ENCODE assay signal across 16 cellular contexts in genomic region chr10:692682-693351, GRCh38. TPM values are rescaled to one million over a fixed set of nuclear protein-coding genes. Genes with fewer than 3 reads are reported as not detected.
A peak's percentile ranks its signal among the peaks of the same experiment; 100 is the strongest.
DNase-seq lines count a peak whose midpoint lies in the region; ATAC-seq, FAIRE-seq and TF ChIP-seq lines count a peak whose summit lies in the region.
"Had no signal": no experiment of that assay in that cellular context is flagged by ENCODE, and none has a peak within 500 bp of the region (broad histone marks: within the 10 kb centered on the region; RNA-seq: fewer than 3 reads in every experiment).

No MANE protein-coding gene starts in this region.

- no TSS peak for BruUV-seq in IMR-90 (replicated peaks; lab: Mats Ljungman, UMichigan)

- H3K23ac ChIP-seq in IMR-90 (ENCODE audit: low read depth, low read length): no peak overlapping the region
- no peak overlapping the region for H3K23ac ChIP-seq in mesendoderm (ENCODE audit: low read length)

- H3K4me3 Mint-ChIP-seq in brain: peak overlapping the region; percentile 53 to 82 (median 76)

- no peak overlapping the region for H3K9ac ChIP-seq in IMR-90 (ENCODE audit: low read depth, low read length)
- no peak overlapping the region for H3K9ac ChIP-seq in mesendoderm (ENCODE audit: low read length)
- H3K9ac ChIP-seq: GM23248, KMS-11 had no signal

- peaks cover 14% of the 10 kb centered on the region for H3K4me1 ChIP-seq in A549
- peaks cover 15% of the 10 kb centered on the region for H3K4me1 ChIP-seq in IMR-90 (ENCODE audit: control insufficient read depth, insufficient read depth, low read length)
- no peaks in the 10 kb centered on the region for H3K4me1 ChIP-seq in mesendoderm (ENCODE audit: control insufficient read depth, low read depth, low read length)

- ATAC-seq in A549: no peak
- no peak for ATAC-seq in IMR-90 (ENCODE audit: low read depth)

- TF ChIP-seq CTCF in A549 (IDR thresholded peaks at IDR 0.05) (no peak), IMR-90 (conservative IDR thresholded peaks at IDR 0.05; ENCODE audit: low read depth, low read length) (no peak), brain (conservative IDR thresholded peaks at IDR 0.05) (no peak)

- H3K4ac ChIP-seq in IMR-90 (ENCODE audit: low read depth, low read length) (no peak overlapping the region), mesendoderm (ENCODE audit: low read depth, low read length) (no peak overlapping the region)

- H4K5ac ChIP-seq in IMR-90 (ENCODE audit: low read depth, low read length) (no peak overlapping the region), mesendoderm (ENCODE audit: low read length) (no peak overlapping the region)

- no peak overlapping the region for H3K14ac ChIP-seq in IMR-90 (replicated peaks; ENCODE audit: low read depth, low read length)

- H3K36me3 ChIP-seq in IMR-90 (ENCODE audit: control insufficient read depth, insufficient read depth, low read length) (no peaks in the 10 kb centered on the region), mesendoderm (ENCODE audit: control insufficient read depth, insufficient read depth, low read length) (no peaks in the 10 kb centered on the region)

- CTCF ChIA-PET in A549 (lab: Yijun Ruan, JAX): interaction anchor here (0.8 kb wide), 1 partner anchor 96 kb away, joined by 4 read pairs; no protein-coding TSS in a partner anchor
- CTCF ChIA-PET in IMR-90 (lab: Yijun Ruan, JAX): no interaction called here

- intact Hi-C loops in IMR-90 (cut with micrococcal nuclease): loop anchor here (5.0 kb wide), 1 partner anchor 94 kb away; no protein-coding TSS in a partner anchor

- H3K27me3 Mint-ChIP-seq in brain: peaks cover 7% of the 10 kb centered on the region

- H4K91ac ChIP-seq in IMR-90 (ENCODE audit: insufficient read depth, low read depth, low read length): no peak overlapping the region

- no peaks in the 10 kb centered on the region for H3K9me3 Mint-ChIP-seq in brain
- H3K9me3 Mint-ChIP-seq: HFFc6 had no signal

- H2AK9ac ChIP-seq in IMR-90 (replicated peaks; ENCODE audit: low read depth, low read length, poor library complexity): no peak overlapping the region

- H2BK5ac ChIP-seq in IMR-90 (ENCODE audit: low read depth, low read length, poor library complexity, severe bottlenecking) (no peak overlapping the region), mesendoderm (ENCODE audit: low read length) (no peak overlapping the region)

- peak overlapping the region; percentile 83; the same call in 1 of the 2 replicates for H2AK5ac ChIP-seq in IMR-90 (ENCODE audit: low read depth, low read length)
- H2AK5ac ChIP-seq in mesendoderm (ENCODE audit: low read length): no peak overlapping the region

- peak overlapping the region in 4 of 5 experiments; percentile 22 to 31 (median 26) for H3K27ac Mint-ChIP-seq in brain
- H3K27ac Mint-ChIP-seq: HFFc6 had no signal

- no peak overlapping the region for H2BK15ac ChIP-seq in IMR-90 (ENCODE audit: low read depth, low read length)
- no peak overlapping the region for H2BK15ac ChIP-seq in mesendoderm (replicated peaks; ENCODE audit: low read depth)

- peaks cover 4% of the 10 kb centered on the region; the same call in 1 of the 2 replicates for H3K9me1 ChIP-seq in IMR-90 (ENCODE audit: insufficient read depth, low read length)

- no peak overlapping the region for H2AFZ ChIP-seq in IMR-90 (replicated peaks; ENCODE audit: low read length, poor library complexity)
- H2AFZ ChIP-seq: GM23248 had no signal

- no peaks in the 10 kb centered on the region for H3K36me3 Mint-ChIP-seq in brain

- WGBS in A549 (ENCODE audit: missing lambda C conversion rate): 88% methylated on average over 12 of the region's 12 CpGs
- 80% methylated on average over 6 of the region's 12 CpGs; no CpG with 5 or more reads in 1 of the 2 experiments for WGBS in IMR-90 (ENCODE audit: extremely low coverage in 2 of 2, insufficient read length in 1 of 2), 2 experiments
- no CpG with 5 or more reads among the region's 12 CpGs for WGBS in mesendoderm (ENCODE audit: extremely low coverage, insufficient coverage, low lambda C conversion rate)

- H3K18ac ChIP-seq in IMR-90 (ENCODE audit: low read depth, low read length) (no peak overlapping the region; the same call in 1 of the 2 replicates), mesendoderm (ENCODE audit: low read length) (no peak overlapping the region)

- no peak overlapping the region for H2BK20ac ChIP-seq in IMR-90 (ENCODE audit: low read depth, low read length)

- H3K4me3 ChIP-seq in A549: no peak overlapping the region
- H3K4me3 ChIP-seq in IMR-90 (ENCODE audit: insufficient read depth, low read depth, low read length): no peak overlapping the region
- H3K4me3 ChIP-seq in mesendoderm (ENCODE audit: low read length): no peak overlapping the region
- H3K4me3 ChIP-seq: GM23248 had no signal

- H3K27ac ChIP-seq in A549 (no peak overlapping the region), IMR-90 (ENCODE audit: insufficient read depth, low read length) (no peak overlapping the region), mesendoderm (ENCODE audit: low read depth, low read length) (no peak overlapping the region)
- H3K27ac ChIP-seq: C4-2B, GM23248, KMS-11 had no signal

- H3K79me1 ChIP-seq in IMR-90 (ENCODE audit: low read depth in 1 of 2, low read length in 2 of 2): peaks cover 0 to 9% of the 10 kb centered on the region in 2 experiments; a peak in 2 of 4 replicates
- H3K79me1 ChIP-seq in mesendoderm (ENCODE audit: low read length): peaks cover 4% of the 10 kb centered on the region

- in situ Hi-C loops in IMR-90 (cut with MboI; ENCODE audit: low sequenced_read_pairs): loop anchor here (25.0 kb wide), 1 partner anchor 181 kb away; no protein-coding TSS in a partner anchor

- H4K8ac ChIP-seq in IMR-90 (ENCODE audit: low read depth in 2 of 2, low read length in 2 of 2) (no peak overlapping the region), mesendoderm (ENCODE audit: low read depth, low read length) (no peak overlapping the region)

- peaks cover 47% of the 10 kb centered on the region for H3K4me1 Mint-ChIP-seq in brain

- peak overlapping the region; percentile 65; the same call in 2 of the 3 replicates for H3K4me2 ChIP-seq in A549
- H3K4me2 ChIP-seq in IMR-90 (ENCODE audit: low read depth, low read length): no peak overlapping the region
- no peak overlapping the region for H3K4me2 ChIP-seq in mesendoderm (ENCODE audit: low read length)
- H3K4me2 ChIP-seq: KMS-11 had no signal

- no peak overlapping the region for H2BK120ac ChIP-seq in IMR-90 (ENCODE audit: low read depth, low read length)
- no peak overlapping the region for H2BK120ac ChIP-seq in mesendoderm (ENCODE audit: low read depth, low read length)

- H3K79me2 ChIP-seq in mesendoderm (ENCODE audit: control insufficient read depth, insufficient read depth, low read length): no peaks in the 10 kb centered on the region

- TF ChIP-seq RAD21 in A549 (conservative IDR thresholded peaks at IDR 0.05 in 1 of 2, IDR thresholded peaks at IDR 0.05 in 1 of 2) (no peak), IMR-90 (IDR thresholded peaks at IDR 0.05; ENCODE audit: low read length) (no peak)

- no peaks in the 10 kb centered on the region for H3K9me3 ChIP-seq in A549
- H3K9me3 ChIP-seq in IMR-90 (ENCODE audit: control insufficient read depth, insufficient read depth, low read length): no peaks in the 10 kb centered on the region

- no peak for TF ChIP-seq POLR2A in A549 (IDR thresholded peaks at IDR 0.05; ENCODE audit: low read length)
- no peak for TF ChIP-seq POLR2A in IMR-90 (IDR thresholded peaks at IDR 0.05; ENCODE audit: low read depth, low read length)

- dilution Hi-C loops in IMR-90 (cut with HindIII; ENCODE audit: low sequenced_read_pairs, unreplicated experiment): no loop called here

- H3K56ac ChIP-seq in IMR-90 (ENCODE audit: extremely low read depth, insufficient read depth, low read length): no peak overlapping the region
- H3K56ac ChIP-seq in mesendoderm (ENCODE audit: low read length): no peak overlapping the region

- H3K27me3 ChIP-seq in IMR-90 (ENCODE audit: control insufficient read depth, insufficient read depth, low read length) (peaks cover 3% of the 10 kb centered on the region; the same call in 1 of the 2 replicates), mesendoderm (ENCODE audit: insufficient read depth, low read length, poor library complexity) (no peaks in the 10 kb centered on the region)

- no peak for DNase-seq in A549 (ENCODE audit: low read depth in 1 of 2, low spot score in 1 of 2)
- DNase-seq in IMR-90: no peak
- DNase-seq in mesendoderm: peak; percentile 46
- no peak for DNase-seq in RKO (ENCODE audit: low spot score)
- no peak for DNase-seq in NCI-H2196 treated with DMSO at 0.1 percent for 48 hours (lab: John Stamatoyannopoulos, UW; ENCODE audit: unreplicated experiment)
- no peak for DNase-seq in NCI-H1105 treated with DMSO at 0.1 percent for 48 hours (lab: John Stamatoyannopoulos, UW)
- no peak for DNase-seq in DMS53 (lab: John Stamatoyannopoulos, UW)
- DNase-seq: 8988T, COR-L47, HFFc6, NCI-H1092, NCI-H187 had no signal

- POLR2A ChIA-PET in A549 (lab: Yijun Ruan, JAX): no interaction called here
- POLR2A ChIA-PET in IMR-90 (lab: Charles Lee; ENCODE audit: unreplicated experiment): no interaction called here

- TF ChIP-seq EP300 in A549 (IDR thresholded peaks at IDR 0.05): no peak

- peaks cover 10% of the 10 kb centered on the region for H4K20me1 ChIP-seq in IMR-90 (ENCODE audit: insufficient read depth, low read length)

- no peak for FAIRE-seq in A549 (lab: Jason Lieb, UNC)

TF ChIP-seq in A549, 52 proteins besides CTCF, POLR2A, EP300 and RAD21 (continues in another document):
- TF ChIP-seq KDM1A (IDR thresholded peaks at IDR 0.05; ENCODE audit: low read depth) (no peak), HDAC2 (IDR thresholded peaks at IDR 0.05) (no peak), MYC (IDR thresholded peaks at IDR 0.05; ENCODE audit: borderline replicate concordance, low read length) (no peak), ZSCAN20 (CRISPR knock-in tag; IDR thresholded peaks at IDR 0.05) (no peak)

TF ChIP-seq in IMR-90, 13 proteins besides CTCF, POLR2A, EP300 and RAD21 (continues in another document):
- TF ChIP-seq RFX5 (IDR thresholded peaks at IDR 0.05; ENCODE audit: low read depth, low read length): no peak
- no peak for TF ChIP-seq MXI1 (IDR thresholded peaks at IDR 0.05; ENCODE audit: borderline replicate concordance, low read depth, low read length)
- no peak for TF ChIP-seq CEBPB (IDR thresholded peaks at IDR 0.05; ENCODE audit: low read depth, low read length)
- no peak for TF ChIP-seq SMC3 (IDR thresholded peaks at IDR 0.05; ENCODE audit: low read depth, low read length)
- no peak for TF ChIP-seq MAFK (IDR thresholded peaks at IDR 0.05; ENCODE audit: low read depth, low read length)

RNA-seq across cellular contexts. Expression of gene DIP2C, which starts 3.3 kb away (rescaled TPM):
- 3.7 and 5.7 TPM in 2 replicates for polyA plus RNA-seq in A549 (2011; rRNA removed)
- polyA plus RNA-seq in A549 (2012; cell fraction: cytosol; rRNA removed): 4.1 and 5.0 TPM in 2 replicates
- polyA plus RNA-seq in A549 (2012; cell fraction: nucleus; rRNA removed): 5.9 and 7.2 TPM in 2 replicates
- 4.2 to 5.5 TPM (median 5.0 TPM) in 3 replicates for polyA plus RNA-seq in A549 (2017; fragmentation: RNase III; extraction: RNeasy Plus Mini Kit Qiagen cat#74134 plus additional on column Dnase treatment)
- polyA minus RNA-seq in A549 (2011; rRNA and poly(A)+ RNA removed): 7.9 and 10.0 TPM in 2 replicates
- 8.6 and 9.2 TPM in 2 replicates for total RNA-seq in IMR-90 (2012; rRNA removed)
- polyA plus RNA-seq in IMR-90 (2012; rRNA removed): 16.1 and 17.3 TPM in 2 replicates
- polyA plus RNA-seq in IMR-90 (2012; cell fraction: cytosol; rRNA removed): 13.9 and 16.8 TPM in 2 replicates
- 21.1 and 22.2 TPM in 2 replicates for polyA plus RNA-seq in IMR-90 (2012; cell fraction: nucleus; rRNA removed; ENCODE audit: low replicate concordance)
- polyA plus RNA-seq in brain (ENCODE audit: insufficient read depth, low read depth, low replicate concordance): 22.3 TPM
- 2.6 TPM for polyA plus RNA-seq in mesendoderm (2013, experiment 1 of 2)
- 2.7 TPM for polyA plus RNA-seq in mesendoderm (2013, experiment 2 of 2)
